ENCODE assay signal across 8 cellular contexts in the genomic region with DNA sequence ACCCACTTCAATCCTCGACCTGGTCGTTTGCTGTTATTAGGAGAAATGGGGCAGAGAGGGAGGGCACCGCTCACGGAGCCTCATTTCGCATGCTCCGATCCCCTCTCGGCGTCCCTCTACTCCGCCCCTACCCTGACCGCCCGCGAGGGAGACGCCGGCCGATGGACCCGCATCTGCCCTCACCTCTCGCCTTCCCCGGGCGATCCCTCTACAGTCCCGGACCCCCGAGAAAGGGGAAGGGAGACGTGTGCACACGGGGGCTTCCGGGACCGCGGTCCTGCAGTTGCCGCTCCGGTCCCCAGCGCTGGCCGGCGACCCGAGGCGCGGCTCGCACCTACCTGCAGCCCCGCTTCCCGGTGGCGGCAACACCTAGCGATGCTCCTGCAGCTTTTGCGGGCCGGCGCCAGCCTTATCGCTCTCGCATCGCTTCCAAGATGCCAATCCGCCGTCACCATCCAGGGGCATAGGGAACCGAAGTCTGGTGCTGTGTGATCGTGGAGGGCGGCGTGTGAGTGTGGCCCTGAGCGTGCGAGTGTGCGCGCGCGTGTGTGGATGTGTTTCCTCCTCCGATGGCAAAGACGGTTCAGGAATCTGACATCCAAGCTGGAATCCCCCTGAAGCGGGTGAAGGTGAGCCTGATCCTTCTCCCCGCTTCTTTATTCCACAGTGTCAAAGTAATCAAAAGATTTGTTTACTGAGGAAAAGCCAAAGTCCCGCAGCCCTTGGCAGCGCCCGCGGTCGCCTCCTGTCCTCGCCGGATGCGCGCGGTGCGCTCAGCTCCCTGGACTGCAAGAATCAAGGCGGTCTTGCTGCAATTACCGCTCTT.
DNase-seq lines count a peak whose midpoint lies in the region; ATAC-seq, FAIRE-seq and TF ChIP-seq lines count a peak whose summit lies in the region.

No MANE protein-coding gene starts in this region.

- no peaks in the 10 kb centered on the region for H3K36me3 ChIP-seq in pancreas

- no peak overlapping the region for H3K27ac ChIP-seq in pancreas

- H3K4me1 ChIP-seq in pancreas: peaks cover 0 to 14% (median 7%) of the 10 kb centered on the region in 3 donors

- CTCF ChIA-PET in Calu3 (lab: Charles Lee): no interaction called here
- CTCF ChIA-PET in activated CD8-positive, alpha-beta T cell treated with anti-CD3 and anti-CD28 coated beads, Interleukin-2, amount 10 ng/mL, durations not matched to agents 7 days and 5 days (lab: Charles Lee): interaction anchor here (0.9 to 1.1 kb wide), 2 partner anchors 19 to 32 kb away, joined by 4 read pairs; no protein-coding TSS in a partner anchor

- peak; percentile 54 for ATAC-seq in activated CD8-positive, alpha-beta T cell treated with anti-CD3 and anti-CD28 coated beads, Interleukin-2, amount 10 ng/mL, durations not matched to agents 7 days and 5 days
- ATAC-seq in pancreas (peak in 3 of 4 donors; percentile 39 to 52 (median 49)), HG03342 (IDR thresholded peaks at IDR 0.05; ENCODE audit: unreplicated experiment) (no peak)

- no TSS peak for BruUV-seq in Calu3 (replicated peaks; lab: Mats Ljungman, UMichigan)

- no peak overlapping the region for H3K27ac Mint-ChIP-seq in Calu3 (ENCODE audit: unreplicated experiment)
- no peak overlapping the region for H3K27ac Mint-ChIP-seq in activated CD8-positive, alpha-beta T cell treated with anti-CD3 and anti-CD28 coated beads, Interleukin-2, amount 10 ng/mL, durations not matched to agents 7 days and 5 days

- H3K4me1 Mint-ChIP-seq in Calu3 (ENCODE audit: low read depth, unreplicated experiment): peaks cover 9% of the 10 kb centered on the region
- H3K4me1 Mint-ChIP-seq in activated CD8-positive, alpha-beta T cell treated with anti-CD3 and anti-CD28 coated beads, Interleukin-2, amount 10 ng/mL, durations not matched to agents 7 days and 5 days (ENCODE audit: low read depth): peaks cover 28% of the 10 kb centered on the region

- peaks cover 18% of the 10 kb centered on the region for H3K36me3 Mint-ChIP-seq in Calu3 (ENCODE audit: insufficient read depth, unreplicated experiment)
- no peaks in the 10 kb centered on the region for H3K36me3 Mint-ChIP-seq in activated CD8-positive, alpha-beta T cell treated with anti-CD3 and anti-CD28 coated beads, Interleukin-2, amount 10 ng/mL, durations not matched to agents 7 days and 5 days (ENCODE audit: low read depth)

- peak overlapping the region; percentile 72 for H3K4me3 Mint-ChIP-seq in Calu3 (ENCODE audit: low read depth, unreplicated experiment)
- peak overlapping the region; percentile 76 for H3K4me3 Mint-ChIP-seq in activated CD8-positive, alpha-beta T cell treated with anti-CD3 and anti-CD28 coated beads, Interleukin-2, amount 10 ng/mL, durations not matched to agents 7 days and 5 days

- intact Hi-C loops in Calu3 (cut with micrococcal nuclease; ENCODE audit: unreplicated experiment) (loop anchor here (5.0 to 10.0 kb wide), 3 partner anchors 536 to 1696 kb away; no protein-coding TSS in a partner anchor), pancreas (cut with DNase I) (no loop called here)

- TF ChIP-seq CTCF in Calu3 (IDR thresholded peaks at IDR 0.05; ENCODE audit: unreplicated experiment) (no peak), foreskin fibroblast (IDR thresholded peaks at IDR 0.05; ENCODE audit: low read depth, low read length) (no peak), pancreas (IDR thresholded peaks at IDR 0.05) (no peak), GM10266 (IDR thresholded peaks at IDR 0.05; ENCODE audit: control insufficient read depth, insufficient read depth, low read depth, missing control alignments) (no peak)

- peaks cover 0 to 10% (median 0%) of the 10 kb centered on the region in 4 donors for H3K27me3 ChIP-seq in pancreas

- H3K27me3 Mint-ChIP-seq in Calu3 (ENCODE audit: unreplicated experiment): peaks cover 23% of the 10 kb centered on the region
- H3K27me3 Mint-ChIP-seq in activated CD8-positive, alpha-beta T cell treated with anti-CD3 and anti-CD28 coated beads, Interleukin-2, amount 10 ng/mL, durations not matched to agents 7 days and 5 days (ENCODE audit: low read depth): peaks cover 49% of the 10 kb centered on the region

- peak; percentile 40 for DNase-seq in Calu3
- peak; percentile 38 for DNase-seq in activated CD8-positive, alpha-beta T cell treated with anti-CD3 and anti-CD28 coated beads, Interleukin-2, amount 10 ng/mL, durations not matched to agents 7 days and 5 days
- no peak for DNase-seq in foreskin fibroblast
- DNase-seq in pancreas: peak in 2 of 6 donors; percentile 61 to 62
- DNase-seq in GM10266 (ENCODE audit: extremely low spot score): no peak
- DNase-seq in mucosa of gallbladder (ENCODE audit: low spot score): no peak
- DNase-seq in DMS 273 treated with DMSO at 0.1 percent for 48 hours (lab: John Stamatoyannopoulos, UW): no peak

- no peaks in the 10 kb centered on the region for H3K9me3 ChIP-seq in pancreas

- no peaks in the 10 kb centered on the region for H3K9me3 Mint-ChIP-seq in Calu3 (ENCODE audit: low read depth, unreplicated experiment)
- no peaks in the 10 kb centered on the region for H3K9me3 Mint-ChIP-seq in activated CD8-positive, alpha-beta T cell treated with anti-CD3 and anti-CD28 coated beads, Interleukin-2, amount 10 ng/mL, durations not matched to agents 7 days and 5 days (ENCODE audit: insufficient read depth)

- WGBS in pancreas, 2 donors: 4 to 5% methylated on average over 72 to 74 of the region's 74 CpGs

- H3K4me3 ChIP-seq in foreskin fibroblast (ENCODE audit: low read depth in 1 of 2, low read length in 2 of 2) (peak overlapping the region; percentile 43 to 63), pancreas (peak overlapping the region in 2 of 4 donors; percentile 2 to 36)

- POLR2A ChIA-PET in activated CD8-positive, alpha-beta T cell treated with anti-CD3 and anti-CD28 coated beads, Interleukin-2, amount 10 ng/mL, durations not matched to agents 7 days and 5 days (lab: Charles Lee): no interaction called here

- no peak for FAIRE-seq in pancreas (lab: Jason Lieb, UNC)

Comparison
In these comparisons a context has a peak if more than half of its experiments do, and no peak if none do; other contexts are left out.
1. DNase-seq: peak in Calu3 (single experiment) and activated CD8-positive, alpha-beta T cell treated with anti-CD3 and anti-CD28 coated beads, Interleukin-2, amount 10 ng/mL, durations not matched to agents 7 days and 5 days (single experiment); none in foreskin fibroblast (0 of 2), GM10266 (single experiment), mucosa of gallbladder (single experiment) and DMS 273 treated with DMSO at 0.1 percent for 48 hours (single experiment).